Comparison of ENCODE assay signal across 11 cellular contexts in genomic region chr13:99053636-99054233, GRCh38.
DNase-seq lines count a peak whose midpoint lies in the region; ATAC-seq lines count a peak whose summit lies in the region.
"Had no signal": no experiment of that assay in that cellular context is flagged by ENCODE, and none has a peak within 500 bp of the region (broad histone marks: within the 10 kb centered on the region; RNA-seq: fewer than 3 reads in every experiment).

No MANE protein-coding gene starts in this region.

- ATAC-seq in naive thymus-derived CD8-positive, alpha-beta T cell: peak; percentile 42 to 48

- POLR2A ChIA-PET in naive thymus-derived CD8-positive, alpha-beta T cell (lab: Charles Lee): interaction anchor here (0.6 to 11.7 kb wide), 9 partner anchors 8 to 357 kb away, joined by 3 to 194 read pairs (median 7); no protein-coding TSS in a partner anchor

- no peaks in the 10 kb centered on the region for H3K36me3 ChIP-seq in KOPT-K1 (ENCODE audit: insufficient read depth, low read length)
- H3K36me3 ChIP-seq: tibial nerve had no signal

- no peaks in the 10 kb centered on the region for H3K27me3 Mint-ChIP-seq in activated T-helper 1 cell treated with anti-CD3 and anti-CD28 coated beads, Interleukin-12 subunit alpha, Interleukin-12 subunit beta, Interleukin-2, Interleukin-4 antibody, amounts not matched to agents 30 ng/mL and 10 ng/mL and 1 ng/mL, durations not matched to agents 14 hours and 24 hours and 36 hours (ENCODE audit: insufficient read depth)
- H3K27me3 Mint-ChIP-seq in naive thymus-derived CD8-positive, alpha-beta T cell: peaks cover 0 to 17% (median 0%) of the 10 kb centered on the region in 5 donors

- H3K27ac ChIP-seq in KOPT-K1 (ENCODE audit: low read depth, low read length, poor library complexity, severe bottlenecking): peak overlapping the region; percentile 57
- H3K27ac ChIP-seq: tibial nerve had no signal

- intact Hi-C loops in activated T-helper 1 cell treated with anti-CD3 and anti-CD28 coated beads, Interleukin-12 subunit alpha, Interleukin-12 subunit beta, Interleukin-2, Interleukin-4 antibody, amounts not matched to agents 30 ng/mL and 10 ng/mL and 1 ng/mL, durations not matched to agents 14 hours and 24 hours and 36 hours (cut with micrococcal nuclease): loop anchor here (1.0 kb wide), 1 partner anchor 13 kb away; no protein-coding TSS in a partner anchor

- H3K27ac Mint-ChIP-seq in activated T-helper 1 cell treated with anti-CD3 and anti-CD28 coated beads, Interleukin-12 subunit alpha, Interleukin-12 subunit beta, Interleukin-2, Interleukin-4 antibody, amounts not matched to agents 30 ng/mL and 10 ng/mL and 1 ng/mL, durations not matched to agents 14 hours and 24 hours and 36 hours: peak overlapping the region; percentile 28
- peak overlapping the region; percentile 85 to 96 (median 94) for H3K27ac Mint-ChIP-seq in naive thymus-derived CD8-positive, alpha-beta T cell

- DNase-seq in DMS79 (lab: John Stamatoyannopoulos, UW): peak; percentile 49
- DNase-seq in activated T-helper 1 cell treated with anti-CD3 and anti-CD28 coated beads, Interleukin-12 subunit alpha, Interleukin-12 subunit beta, Interleukin-2, Interleukin-4 antibody, amounts not matched to agents 30 ng/mL and 10 ng/mL and 1 ng/mL, durations not matched to agents 14 hours and 24 hours and 36 hours (ENCODE audit: low spot score): no peak
- DNase-seq in naive thymus-derived CD8-positive, alpha-beta T cell: peak in 1 of 10 donors; percentile 17
- no peak for DNase-seq in DMS53 treated with DMSO at 0.1 percent for 48 hours (lab: John Stamatoyannopoulos, UW; ENCODE audit: unreplicated experiment)
- DNase-seq in SIG-M5 (lab: John Stamatoyannopoulos, UW): no peak
- no peak for DNase-seq in GM19240 (ENCODE audit: insufficient read length, low spot score)
- DNase-seq: COR-L47, Kasumi-1, NCI-H2081 treated with DMSO at 0.1 percent for 48 hours had no signal

- H3K9me3 ChIP-seq in KOPT-K1 (ENCODE audit: insufficient read depth, low read length, poor library complexity, severe bottlenecking): no peaks in the 10 kb centered on the region
- H3K9me3 ChIP-seq: tibial nerve had no signal

- H3K4me3 Mint-ChIP-seq in activated T-helper 1 cell treated with anti-CD3 and anti-CD28 coated beads, Interleukin-12 subunit alpha, Interleukin-12 subunit beta, Interleukin-2, Interleukin-4 antibody, amounts not matched to agents 30 ng/mL and 10 ng/mL and 1 ng/mL, durations not matched to agents 14 hours and 24 hours and 36 hours: peak overlapping the region; percentile 48
- peak overlapping the region; percentile 27 to 87 (median 74) for H3K4me3 Mint-ChIP-seq in naive thymus-derived CD8-positive, alpha-beta T cell

- H3K9me3 Mint-ChIP-seq in activated T-helper 1 cell treated with anti-CD3 and anti-CD28 coated beads, Interleukin-12 subunit alpha, Interleukin-12 subunit beta, Interleukin-2, Interleukin-4 antibody, amounts not matched to agents 30 ng/mL and 10 ng/mL and 1 ng/mL, durations not matched to agents 14 hours and 24 hours and 36 hours: no peaks in the 10 kb centered on the region
- no peaks in the 10 kb centered on the region for H3K9me3 Mint-ChIP-seq in naive thymus-derived CD8-positive, alpha-beta T cell

- H3K36me3 Mint-ChIP-seq in activated T-helper 1 cell treated with anti-CD3 and anti-CD28 coated beads, Interleukin-12 subunit alpha, Interleukin-12 subunit beta, Interleukin-2, Interleukin-4 antibody, amounts not matched to agents 30 ng/mL and 10 ng/mL and 1 ng/mL, durations not matched to agents 14 hours and 24 hours and 36 hours (ENCODE audit: low read depth): peaks cover 16% of the 10 kb centered on the region
- no peaks in the 10 kb centered on the region for H3K36me3 Mint-ChIP-seq in naive thymus-derived CD8-positive, alpha-beta T cell

- peaks cover 67% of the 10 kb centered on the region for H3K4me1 Mint-ChIP-seq in activated T-helper 1 cell treated with anti-CD3 and anti-CD28 coated beads, Interleukin-12 subunit alpha, Interleukin-12 subunit beta, Interleukin-2, Interleukin-4 antibody, amounts not matched to agents 30 ng/mL and 10 ng/mL and 1 ng/mL, durations not matched to agents 14 hours and 24 hours and 36 hours (ENCODE audit: low read depth)
- peaks cover 44 to 92% (median 90%) of the 10 kb centered on the region in 4 donors for H3K4me1 Mint-ChIP-seq in naive thymus-derived CD8-positive, alpha-beta T cell
